In the genomic region with DNA sequence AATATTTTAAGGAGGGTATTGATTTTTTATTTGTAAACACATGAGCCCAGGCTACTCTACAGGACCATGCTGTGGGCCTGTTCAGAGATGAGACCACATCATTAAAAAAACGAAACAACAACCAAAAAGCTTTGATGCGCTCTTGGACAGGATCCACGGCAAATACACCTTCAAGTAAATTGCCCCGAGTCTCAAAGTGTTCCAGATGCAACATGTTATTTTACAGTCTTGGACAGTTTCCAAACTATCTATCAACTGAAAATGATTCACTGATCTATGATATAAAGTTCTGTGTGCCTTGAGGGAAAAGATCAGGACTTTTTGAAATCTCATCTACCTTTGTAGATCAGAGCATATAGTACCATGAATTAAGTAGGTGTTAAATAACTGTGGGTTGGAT, we compare ENCODE assay signal across 21 cellular contexts. TPM values are rescaled to one million over a fixed set of nuclear protein-coding genes. Genes with fewer than 3 reads are reported as not detected.
DNase-seq lines count a peak whose midpoint lies in the region; ATAC-seq, FAIRE-seq and TF ChIP-seq lines count a peak whose summit lies in the region.
"Had no signal": no experiment of that assay in that cellular context is flagged by ENCODE, and none has a peak within 500 bp of the region (broad histone marks: within the 10 kb centered on the region; RNA-seq: fewer than 3 reads in every experiment).

No MANE protein-coding gene starts in this region.

- H3K27me3 ChIP-seq in HCT116 (ENCODE audit: insufficient read depth, low read length) (no peaks in the 10 kb centered on the region), mammary epithelial cell (ENCODE audit: insufficient read depth, low read length) (no peaks in the 10 kb centered on the region)
- H3K27me3 ChIP-seq: body of pancreas, neutrophil, Peyer's patch, transverse colon had no signal

- H3K4me1 ChIP-seq in HCT116 (ENCODE audit: control insufficient read depth in 1 of 2, insufficient read depth in 2 of 2, low read length in 2 of 2) = peaks cover 2 to 5% of the 10 kb centered on the region in 2 experiments; a peak in 2 of 4 replicates
- peaks cover 5% of the 10 kb centered on the region for H3K4me1 ChIP-seq in mammary epithelial cell (ENCODE audit: insufficient read depth, low read length)
- H3K4me1 ChIP-seq: body of pancreas, Peyer's patch, transverse colon had no signal

- no peak overlapping the region for H3K4me2 ChIP-seq in HCT116 (ENCODE audit: low read length)
- H3K4me2 ChIP-seq in mammary epithelial cell (ENCODE audit: insufficient read depth, low read depth, low read length) = no peak overlapping the region

- H3K36me3 ChIP-seq in HCT116 (ENCODE audit: control insufficient read depth in 1 of 2, insufficient read depth in 2 of 2, low read length in 2 of 2) = no peaks in the 10 kb centered on the region
- no peaks in the 10 kb centered on the region for H3K36me3 ChIP-seq in mammary epithelial cell (ENCODE audit: insufficient read depth, low read length)
- H3K36me3 ChIP-seq: neutrophil, Peyer's patch, transverse colon had no signal

- intact Hi-C loops in HCT116 (cut with micrococcal nuclease) = no loop called here
- intact Hi-C loops in mammary epithelial cell (cut with micrococcal nuclease) = no loop called here

- dilution Hi-C loops in mammary epithelial cell (cut with HindIII; ENCODE audit: low sequenced_read_pairs) = loop anchor here (10.0 kb wide), 1 partner anchor 529 kb away; no protein-coding TSS in a partner anchor

- in situ Hi-C loops in mammary epithelial cell (cut with MboI; ENCODE audit: low sequenced_read_pairs in 2 of 2) = no loop called here

- H3K9me3 ChIP-seq in HCT116 (ENCODE audit: control insufficient read depth in 1 of 2, insufficient read depth in 1 of 2, low read depth in 1 of 2, low read length in 2 of 2) (no peaks in the 10 kb centered on the region), mammary epithelial cell (replicated peaks; ENCODE audit: insufficient read depth, low read length) (no peaks in the 10 kb centered on the region)
- H3K9me3 ChIP-seq: body of pancreas, neutrophil, Peyer's patch, transverse colon had no signal

- no peak for FAIRE-seq in GM12892 (lab: Jason Lieb, UNC)
- FAIRE-seq: K562 had no signal

- H3K27ac ChIP-seq in HCT116 (ENCODE audit: low read depth, low read length) = no peak overlapping the region
- H3K27ac ChIP-seq in mammary epithelial cell (ENCODE audit: insufficient read depth, low read depth, low read length) = no peak overlapping the region
- H3K27ac ChIP-seq: body of pancreas, epithelial cell of prostate, neutrophil, Peyer's patch, transverse colon had no signal

- DNase-seq in HCT116 (ENCODE audit: low read depth, low spot score) = no peak
- DNase-seq in NCI-H1105 (lab: John Stamatoyannopoulos, UW) = peak; percentile 88
- DNase-seq in NCI-H345 treated with DMSO at 0.1 percent for 48 hours (lab: John Stamatoyannopoulos, UW; ENCODE audit: unreplicated experiment) = peak; percentile 68
- DNase-seq in mammary epithelial cell = peak; percentile 64
- no peak for DNase-seq in NK-92 (lab: John Stamatoyannopoulos, UW; ENCODE audit: unreplicated experiment)
- no peak for DNase-seq in islet precursor cell
- no peak for DNase-seq in GM12892 (ENCODE audit: insufficient read length)
- DNase-seq: activated CD4-positive, alpha-beta T cell treated with anti-CD3 and anti-CD28 coated beads for 4 hours; activated T-cell treated with anti-CD3 and anti-CD28 coated beads, Interleukin-2, amount 50 U/mL, for 24 hours; body of pancreas; CD4-positive, CD25-positive, alpha-beta regulatory T cell; GDM1; head of caudate nucleus; HFFc6; Peyer's patch; stimulated activated CD8-positive, alpha-beta memory T cell treated with anti-CD3 and anti-CD28 coated beads, Interleukin-4, amount 100 ng/mL, for 48 hours; T-helper 2 cell; transverse colon had no signal

- no peak overlapping the region for H3K9ac ChIP-seq in HCT116 (ENCODE audit: low read length)
- H3K9ac ChIP-seq in mammary epithelial cell (ENCODE audit: insufficient read depth, low read length) = no peak overlapping the region

- H3K4me3 ChIP-seq in HCT116 (replicated peaks in 1 of 2; ENCODE audit: low read depth in 1 of 2, low read length in 2 of 2) = no peak overlapping the region
- H3K4me3 ChIP-seq in mammary epithelial cell (replicated peaks in 1 of 3; ENCODE audit: insufficient read depth in 1 of 3, low read depth in 2 of 3, low read length in 3 of 3) = no peak overlapping the region
- H3K4me3 ChIP-seq: body of pancreas, K562, Peyer's patch, transverse colon had no signal

- H4K20me1 ChIP-seq in HCT116 (ENCODE audit: insufficient read depth) (no peaks in the 10 kb centered on the region), mammary epithelial cell (ENCODE audit: insufficient read depth, low read length) (no peaks in the 10 kb centered on the region)

- H2AFZ ChIP-seq in HCT116 (ENCODE audit: low read depth, low read length, poor library complexity, severe bottlenecking) = peak overlapping the region; percentile 9
- no peak overlapping the region for H2AFZ ChIP-seq in mammary epithelial cell (ENCODE audit: low read depth, low read length)

- no peak for TF ChIP-seq RAD21 in HCT116 (IDR thresholded peaks at IDR 0.05; ENCODE audit: low read depth)

- WGBS in mammary epithelial cell (ENCODE audit: low coverage, missing lambda C conversion rate) = 44% methylated on average over 4 of the region's 4 CpGs

- H3K79me2 ChIP-seq in HCT116 (ENCODE audit: insufficient read depth, low read length) (no peaks in the 10 kb centered on the region), mammary epithelial cell (ENCODE audit: insufficient read depth, low read length) (no peaks in the 10 kb centered on the region)

- no peak for ATAC-seq in HCT116
- ATAC-seq: body of pancreas, K562 had no signal

- RAD21 ChIA-PET in HCT116 (lab: Charles Lee; ENCODE audit: low non-redundant PET in 1 of 2, low total read pairs in 2 of 2, uncharacterized antibody in 2 of 2, unreplicated experiment in 2 of 2) = no interaction called here

- TF ChIP-seq POLR2A in HCT116 (IDR thresholded peaks at IDR 0.05; ENCODE audit: borderline replicate concordance, extremely low read depth, insufficient read depth, insufficient read length) (no peak), GM12892 (IDR thresholded peaks at IDR 0.05; ENCODE audit: low read depth, low read length) (no peak)

- POLR2A ChIA-PET in HCT116 (lab: Charles Lee) = no interaction called here

- BruUV-seq in HCT116 (replicated peaks; lab: Mats Ljungman, UMichigan) (no TSS peak), mammary epithelial cell (replicated peaks; lab: Mats Ljungman, UMichigan) (no TSS peak)

- CTCF ChIA-PET in HCT116 (lab: Charles Lee) (interaction anchor here (0.6 kb wide), 1 partner anchor 26 kb away, joined by 3 read pairs; a partner anchor contains a TSS), mammary epithelial cell (lab: Charles Lee; ENCODE audit: low non-redundant PET) (no interaction called here)

- TF ChIP-seq CTCF in HCT116 (IDR thresholded peaks at IDR 0.05 in 2 of 3, conservative IDR thresholded peaks at IDR 0.05 in 1 of 3; ENCODE audit: borderline replicate concordance in 1 of 3, insufficient read depth in 1 of 3, low read depth in 2 of 3, low read length in 2 of 3) (no peak), mammary epithelial cell (conservative IDR thresholded peaks at IDR 0.05 in 1 of 2, IDR thresholded peaks at IDR 0.05 in 1 of 2; ENCODE audit: extremely low read depth in 1 of 2, insufficient read depth in 1 of 2, low read depth in 1 of 2, low read length in 2 of 2) (no peak)

- no peaks in the 10 kb centered on the region for H3K9me2 ChIP-seq in HCT116 (ENCODE audit: insufficient read depth)

TF ChIP-seq in HCT116, 20 proteins besides CTCF, POLR2A, EP300 and RAD21 (continues in another document):
- TF ChIP-seq SP1 (IDR thresholded peaks at IDR 0.05; ENCODE audit: low read depth) (no peak), FOSL1 (IDR thresholded peaks at IDR 0.05; ENCODE audit: low read depth) (no peak), EZH2phosphoT487 (IDR thresholded peaks at IDR 0.05; ENCODE audit: borderline replicate concordance) (no peak), TCF7L2 (IDR thresholded peaks at IDR 0.05; ENCODE audit: borderline replicate concordance, extremely low read depth, insufficient read depth, insufficient read length) (no peak), SIN3A (IDR thresholded peaks at IDR 0.05; ENCODE audit: low read depth) (no peak), CBX3 (IDR thresholded peaks at IDR 0.05; ENCODE audit: low read depth) (no peak)
- TF ChIP-seq, protein P1, sequence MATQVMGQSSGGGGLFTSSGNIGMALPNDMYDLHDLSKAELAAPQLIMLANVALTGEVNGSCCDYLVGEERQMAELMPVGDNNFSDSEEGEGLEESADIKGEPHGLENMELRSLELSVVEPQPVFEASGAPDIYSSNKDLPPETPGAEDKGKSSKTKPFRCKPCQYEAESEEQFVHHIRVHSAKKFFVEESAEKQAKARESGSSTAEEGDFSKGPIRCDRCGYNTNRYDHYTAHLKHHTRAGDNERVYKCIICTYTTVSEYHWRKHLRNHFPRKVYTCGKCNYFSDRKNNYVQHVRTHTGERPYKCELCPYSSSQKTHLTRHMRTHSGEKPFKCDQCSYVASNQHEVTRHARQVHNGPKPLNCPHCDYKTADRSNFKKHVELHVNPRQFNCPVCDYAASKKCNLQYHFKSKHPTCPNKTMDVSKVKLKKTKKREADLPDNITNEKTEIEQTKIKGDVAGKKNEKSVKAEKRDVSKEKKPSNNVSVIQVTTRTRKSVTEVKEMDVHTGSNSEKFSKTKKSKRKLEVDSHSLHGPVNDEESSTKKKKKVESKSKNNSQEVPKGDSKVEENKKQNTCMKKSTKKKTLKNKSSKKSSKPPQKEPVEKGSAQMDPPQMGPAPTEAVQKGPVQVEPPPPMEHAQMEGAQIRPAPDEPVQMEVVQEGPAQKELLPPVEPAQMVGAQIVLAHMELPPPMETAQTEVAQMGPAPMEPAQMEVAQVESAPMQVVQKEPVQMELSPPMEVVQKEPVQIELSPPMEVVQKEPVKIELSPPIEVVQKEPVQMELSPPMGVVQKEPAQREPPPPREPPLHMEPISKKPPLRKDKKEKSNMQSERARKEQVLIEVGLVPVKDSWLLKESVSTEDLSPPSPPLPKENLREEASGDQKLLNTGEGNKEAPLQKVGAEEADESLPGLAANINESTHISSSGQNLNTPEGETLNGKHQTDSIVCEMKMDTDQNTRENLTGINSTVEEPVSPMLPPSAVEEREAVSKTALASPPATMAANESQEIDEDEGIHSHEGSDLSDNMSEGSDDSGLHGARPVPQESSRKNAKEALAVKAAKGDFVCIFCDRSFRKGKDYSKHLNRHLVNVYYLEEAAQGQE (IDR thresholded peaks at IDR 0.05; ENCODE audit: low read depth) = no peak
- TF ChIP-seq, protein P2, sequence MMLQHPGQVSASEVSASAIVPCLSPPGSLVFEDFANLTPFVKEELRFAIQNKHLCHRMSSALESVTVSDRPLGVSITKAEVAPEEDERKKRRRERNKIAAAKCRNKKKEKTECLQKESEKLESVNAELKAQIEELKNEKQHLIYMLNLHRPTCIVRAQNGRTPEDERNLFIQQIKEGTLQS (IDR thresholded peaks at IDR 0.05) = no peak

RNA-seq across cellular contexts. Expression of a gene that starts 25.8 kb away (rescaled TPM):
- total RNA-seq in HCT116 (2021; ENCODE audit: unreplicated experiment) (21.7 TPM), mammary epithelial cell (10 to 100 TPM; 34.7 to 58.2 TPM)
- polyA plus RNA-seq in HCT116 (2012) = 6.4 and 7.9 TPM in 2 replicates
- polyA plus RNA-seq in mammary epithelial cell = 10.1 TPM
- 56.7 TPM for polyA minus RNA-seq in mammary epithelial cell
- 4.0 TPM for polyA plus RNA-seq in GM12892 (2012; ENCODE audit: missing spikeins)

Comparison
In these comparisons a context has a peak if more than half of its experiments do, and no peak if none do; other contexts are left out.
1. DNase-seq: peak in NCI-H1105 (single experiment), NCI-H345 treated with DMSO at 0.1 percent for 48 hours (single experiment) and mammary epithelial cell (single experiment); none in HCT116 (single experiment), NK-92 (single experiment), islet precursor cell (single experiment) and GM12892 (single experiment).